Comparison of ENCODE assay signal across 1 cellular context in the genomic region with DNA sequence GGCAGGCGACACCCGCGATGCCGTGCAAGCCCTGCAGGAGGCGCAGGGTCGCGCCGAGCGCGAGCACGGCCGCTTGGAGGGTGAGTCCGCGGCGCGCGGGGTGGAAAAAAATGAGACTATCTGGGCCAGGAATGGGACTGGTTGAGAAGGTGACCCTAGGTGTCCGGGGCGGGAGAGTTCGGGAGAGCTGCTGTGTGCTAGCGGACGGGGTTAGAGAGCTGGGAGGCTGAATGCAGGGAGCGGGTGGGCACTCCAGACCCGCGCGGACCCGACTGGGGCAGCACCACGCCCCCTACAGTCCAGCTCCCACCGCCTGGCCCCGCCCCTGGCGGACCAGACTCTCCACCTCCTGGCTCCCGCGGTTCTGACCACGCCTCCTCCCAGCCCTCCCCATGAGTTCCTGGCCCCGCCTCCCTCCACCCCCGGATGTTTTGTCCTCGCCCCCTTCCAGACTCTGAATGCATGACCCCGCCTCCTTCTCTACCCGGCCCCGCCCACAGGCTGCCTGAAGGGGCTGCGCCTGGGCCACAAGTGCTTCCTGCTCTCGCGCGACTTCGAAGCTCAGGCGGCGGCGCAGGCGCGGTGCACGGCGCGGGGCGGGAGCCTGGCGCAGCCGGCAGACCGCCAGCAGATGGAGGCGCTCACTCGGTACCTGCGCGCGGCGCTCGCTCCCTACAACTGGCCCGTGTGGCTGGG.
TF ChIP-seq lines count a peak whose summit lies in the region.

No MANE protein-coding gene starts in this region.

TF ChIP-seq in HCT116, 20 proteins besides CTCF, POLR2A, EP300 and RAD21 (continued from another document):
- TF ChIP-seq, protein P1, sequence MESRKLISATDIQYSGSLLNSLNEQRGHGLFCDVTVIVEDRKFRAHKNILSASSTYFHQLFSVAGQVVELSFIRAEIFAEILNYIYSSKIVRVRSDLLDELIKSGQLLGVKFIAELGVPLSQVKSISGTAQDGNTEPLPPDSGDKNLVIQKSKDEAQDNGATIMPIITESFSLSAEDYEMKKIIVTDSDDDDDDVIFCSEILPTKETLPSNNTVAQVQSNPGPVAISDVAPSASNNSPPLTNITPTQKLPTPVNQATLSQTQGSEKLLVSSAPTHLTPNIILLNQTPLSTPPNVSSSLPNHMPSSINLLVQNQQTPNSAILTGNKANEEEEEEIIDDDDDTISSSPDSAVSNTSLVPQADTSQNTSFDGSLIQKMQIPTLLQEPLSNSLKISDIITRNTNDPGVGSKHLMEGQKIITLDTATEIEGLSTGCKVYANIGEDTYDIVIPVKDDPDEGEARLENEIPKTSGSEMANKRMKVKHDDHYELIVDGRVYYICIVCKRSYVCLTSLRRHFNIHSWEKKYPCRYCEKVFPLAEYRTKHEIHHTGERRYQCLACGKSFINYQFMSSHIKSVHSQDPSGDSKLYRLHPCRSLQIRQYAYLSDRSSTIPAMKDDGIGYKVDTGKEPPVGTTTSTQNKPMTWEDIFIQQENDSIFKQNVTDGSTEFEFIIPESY (IDR thresholded peaks at IDR 0.05; ENCODE audit: extremely low read depth, insufficient replicate concordance, low read length), result peak; percentile 94
- TF ChIP-seq POLR2AphosphoS5 (IDR thresholded peaks at IDR 0.05; ENCODE audit: low read depth, low read length), result peak; percentile 94
- TF ChIP-seq CBX3 (IDR thresholded peaks at IDR 0.05; ENCODE audit: low read depth), result peak; percentile 10; the same call in 1 of the 2 replicates
- TF ChIP-seq EZH2phosphoT487 (IDR thresholded peaks at IDR 0.05; ENCODE audit: borderline replicate concordance), result no peak
- no peak for TF ChIP-seq TCF7L2 (IDR thresholded peaks at IDR 0.05; ENCODE audit: borderline replicate concordance, extremely low read depth, insufficient read depth, insufficient read length)
- no peak for TF ChIP-seq ZFX (IDR thresholded peaks at IDR 0.05)
- TF ChIP-seq YY1 (IDR thresholded peaks at IDR 0.05; ENCODE audit: extremely low read depth, insufficient replicate concordance, low read depth, low read length), result peak; percentile 58
- peak; percentile 95 for TF ChIP-seq EGR1 (IDR thresholded peaks at IDR 0.05; ENCODE audit: low read depth)
- TF ChIP-seq EZH2 (IDR thresholded peaks at IDR 0.05), result no peak
- TF ChIP-seq, protein P2, sequence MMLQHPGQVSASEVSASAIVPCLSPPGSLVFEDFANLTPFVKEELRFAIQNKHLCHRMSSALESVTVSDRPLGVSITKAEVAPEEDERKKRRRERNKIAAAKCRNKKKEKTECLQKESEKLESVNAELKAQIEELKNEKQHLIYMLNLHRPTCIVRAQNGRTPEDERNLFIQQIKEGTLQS (IDR thresholded peaks at IDR 0.05), result no peak
- peak; percentile 71 for TF ChIP-seq SP1 (IDR thresholded peaks at IDR 0.05; ENCODE audit: low read depth)
- TF ChIP-seq, protein P3, sequence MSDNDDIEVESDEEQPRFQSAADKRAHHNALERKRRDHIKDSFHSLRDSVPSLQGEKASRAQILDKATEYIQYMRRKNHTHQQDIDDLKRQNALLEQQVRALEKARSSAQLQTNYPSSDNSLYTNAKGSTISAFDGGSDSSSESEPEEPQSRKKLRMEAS (IDR thresholded peaks at IDR 0.05), result peak; percentile 89
- no peak for TF ChIP-seq ZNF274 (IDR thresholded peaks at IDR 0.05; ENCODE audit: low read depth, low read length)
